Comparison of ENCODE assay signal across 8 cellular contexts in the genomic region with DNA sequence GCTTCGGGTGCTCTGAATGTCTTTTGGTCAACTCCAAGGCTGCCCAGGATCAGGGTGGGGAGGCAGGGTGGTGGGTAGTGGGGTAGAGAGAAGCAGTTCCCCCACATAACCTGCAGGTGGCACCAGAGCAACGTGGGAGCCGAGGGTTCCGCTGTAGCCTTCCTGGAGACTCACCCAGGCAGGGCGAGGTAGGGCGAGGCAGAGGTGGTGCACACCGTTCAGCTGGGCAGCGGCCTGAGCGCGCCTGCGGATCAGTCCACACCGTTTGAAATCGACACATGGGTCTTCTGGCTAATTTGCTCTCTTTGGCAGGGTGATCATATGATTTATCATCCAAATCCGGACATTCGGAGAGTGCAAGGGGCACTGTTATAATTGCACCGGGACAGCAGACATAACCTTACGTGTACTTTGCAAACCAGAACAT. TPM values are rescaled to one million over a fixed set of nuclear protein-coding genes. Genes with fewer than 3 reads are reported as not detected.
A peak's percentile ranks its signal among the peaks of the same experiment; 100 is the strongest.
DNase-seq lines count a peak whose midpoint lies in the region; ATAC-seq, FAIRE-seq and TF ChIP-seq lines count a peak whose summit lies in the region.

No MANE protein-coding gene starts in this region.

- H3K4me1 Mint-ChIP-seq in glutamatergic neuron (ENCODE audit: low read depth, unreplicated experiment), result peaks cover 2% of the 10 kb centered on the region

- DNase-seq in D721Med (ENCODE audit: insufficient read length, low spot score) (peak; percentile 84), KBM-7 (peak; percentile 80), SK-N-SH (peak; percentile 89), glutamatergic neuron (peak; percentile 81), trophoblast cell (peak; percentile 52 to 81), transverse colon (peak; percentile 79)
- peak; percentile 76 for DNase-seq in activated naive CD4-positive, alpha-beta T cell treated with Interleukin-2 at 50 U/mL for 16 hours

- peak overlapping the region; percentile 12 to 16; a peak in 2 of 4 replicates for H3K4me3 ChIP-seq in SK-N-SH (ENCODE audit: low read depth in 2 of 2, low read length in 1 of 2)
- no peak overlapping the region for H3K4me3 ChIP-seq in trophoblast cell (ENCODE audit: low read depth, low read length)
- H3K4me3 ChIP-seq in transverse colon, result peak overlapping the region in 1 of 4 donors; percentile 21

- in situ Hi-C loops in KBM-7 (cut with MboI; ENCODE audit: low pct_unique_long_range_greater_than_20kb, low sequenced_read_pairs) (loop anchor here (25.0 kb wide), 1 partner anchor 195 kb away; no protein-coding TSS in a partner anchor), transverse colon (cut with MboI; ENCODE audit: low pct_ligation_motif_present in 1 of 4, low pct_unique_long_range_greater_than_20kb in 1 of 4, low sequenced_read_pairs in 3 of 4) (loop anchor here (5.0 to 10.0 kb wide), 3 partner anchors 195 to 202 kb away; no protein-coding TSS in a partner anchor)

- peak; percentile 80 for ATAC-seq in GM21526 (IDR thresholded peaks at IDR 0.05; ENCODE audit: low FRiP score, unreplicated experiment)

- H2BK120ac ChIP-seq in trophoblast cell (ENCODE audit: insufficient read depth, low read length, poor library complexity), result no peak overlapping the region

- H3K9me2 ChIP-seq in SK-N-SH, result no peaks in the 10 kb centered on the region

- H3K9ac ChIP-seq in SK-N-SH (no peak overlapping the region), trophoblast cell (ENCODE audit: low read length) (no peak overlapping the region)

- H3K79me2 ChIP-seq in SK-N-SH (ENCODE audit: insufficient read depth) (no peaks in the 10 kb centered on the region), trophoblast cell (ENCODE audit: control insufficient read depth, insufficient read depth, low read length, poor library complexity) (no peaks in the 10 kb centered on the region)

- no peak overlapping the region for H2AK5ac ChIP-seq in trophoblast cell (ENCODE audit: low read length)

- H3K4me2 ChIP-seq in SK-N-SH (0 out of 2 replicates have a peak overlapping the region, but pooled peaks have one; percentile 23), trophoblast cell (ENCODE audit: low read length) (no peak overlapping the region)

- no peaks in the 10 kb centered on the region for H3K79me1 ChIP-seq in trophoblast cell (ENCODE audit: low read length)

- H3K14ac ChIP-seq in trophoblast cell (ENCODE audit: low read length), result no peak overlapping the region

- H2AFZ ChIP-seq in SK-N-SH (ENCODE audit: low read depth) (no peak overlapping the region), trophoblast cell (ENCODE audit: insufficient read depth, low read length, poor library complexity) (no peak overlapping the region)

- H3F3A ChIP-seq in SK-N-SH (replicated peaks; ENCODE audit: insufficient read depth), result no peaks in the 10 kb centered on the region

- H3K27me3 ChIP-seq in SK-N-SH (ENCODE audit: insufficient read depth), result peaks cover 7% of the 10 kb centered on the region; the same call in 1 of the 2 replicates
- no peaks in the 10 kb centered on the region for H3K27me3 ChIP-seq in trophoblast cell (ENCODE audit: insufficient read depth, low read length)
- no peaks in the 10 kb centered on the region for H3K27me3 ChIP-seq in transverse colon

- H3K4ac ChIP-seq in trophoblast cell (ENCODE audit: low read depth, low read length), result no peak overlapping the region

- H3K18ac ChIP-seq in trophoblast cell (ENCODE audit: low read length), result no peak overlapping the region

- H4K20me1 ChIP-seq in SK-N-SH (ENCODE audit: insufficient read depth), result no peaks in the 10 kb centered on the region

- 40% methylated on average over 8 of the region's 17 CpGs for WGBS in SK-N-SH (ENCODE audit: low lambda C conversion rate)
- WGBS in trophoblast cell (ENCODE audit: extremely low coverage, insufficient coverage, insufficient read length), result no CpG with 5 or more reads among the region's 17 CpGs
- WGBS in transverse colon (ENCODE audit: low coverage in 1 of 2), 2 donors, result 8 to 30% methylated on average over 3 to 16 of the region's 17 CpGs

- no peak overlapping the region for H2BK5ac ChIP-seq in trophoblast cell (ENCODE audit: low read depth, low read length, poor library complexity)

- H3K9me3 ChIP-seq in SK-N-SH, result no peaks in the 10 kb centered on the region
- no peaks in the 10 kb centered on the region for H3K9me3 ChIP-seq in trophoblast cell (ENCODE audit: insufficient read depth, low read depth, low read length)
- H3K9me3 ChIP-seq in transverse colon, result no peaks in the 10 kb centered on the region

- H3K27ac ChIP-seq in SK-N-SH (ENCODE audit: low read depth in 2 of 2, low read length in 1 of 2) (no peak overlapping the region), trophoblast cell (ENCODE audit: low read depth, low read length) (no peak overlapping the region), transverse colon (no peak overlapping the region)

- H3K36me3 ChIP-seq in SK-N-SH (replicated peaks in 1 of 2; ENCODE audit: control insufficient read depth in 1 of 2, insufficient read depth in 2 of 2, low read length in 1 of 2) (no peaks in the 10 kb centered on the region), trophoblast cell (ENCODE audit: control insufficient read depth in 1 of 2, insufficient read depth in 2 of 2, low read length in 2 of 2) (no peaks in the 10 kb centered on the region), transverse colon (no peaks in the 10 kb centered on the region)

- H3K36me3 Mint-ChIP-seq in glutamatergic neuron (ENCODE audit: unreplicated experiment), result peaks cover 4% of the 10 kb centered on the region

- intact Hi-C loops in transverse colon (cut with DNase I; ENCODE audit: low total_unique reads), result loop anchor here (2.0 kb wide), 1 partner anchor 198 kb away; no protein-coding TSS in a partner anchor

- H3K27me3 Mint-ChIP-seq in glutamatergic neuron (ENCODE audit: unreplicated experiment), result no peaks in the 10 kb centered on the region

- no peak for FAIRE-seq in D721Med (lab: Jason Lieb, UNC)

- no peak overlapping the region for H4K91ac ChIP-seq in trophoblast cell (ENCODE audit: low read depth, low read length)

- no peak overlapping the region for H3K4me3 Mint-ChIP-seq in glutamatergic neuron (ENCODE audit: unreplicated experiment)

- H3K27ac Mint-ChIP-seq in glutamatergic neuron (ENCODE audit: unreplicated experiment), result no peak overlapping the region

- H3K4me1 ChIP-seq in SK-N-SH (ENCODE audit: control insufficient read depth in 1 of 2, insufficient read depth in 2 of 2, low read depth in 1 of 2, low read length in 1 of 2) (peaks cover 0 to 9% of the 10 kb centered on the region in 2 experiments; a peak in 1 of 4 replicates), trophoblast cell (ENCODE audit: control insufficient read depth in 1 of 2, insufficient read depth in 2 of 2, low read length in 2 of 2) (peaks cover 0 to 2% of the 10 kb centered on the region in 2 experiments), transverse colon (peaks cover 0 to 4% (median 0%) of the 10 kb centered on the region in 4 donors)

- no peaks in the 10 kb centered on the region for H3K9me3 Mint-ChIP-seq in glutamatergic neuron (ENCODE audit: unreplicated experiment)

- TF ChIP-seq CTCF in D721Med (IDR thresholded peaks at IDR 0.05; ENCODE audit: insufficient read depth, missing control alignments) (peak; percentile 75), SK-N-SH (IDR thresholded peaks at IDR 0.05) (peak; percentile 86), glutamatergic neuron (IDR thresholded peaks at IDR 0.05; ENCODE audit: partially characterized antibody, unreplicated experiment) (peak; percentile 80), transverse colon (IDR thresholded peaks at IDR 0.05) (peak; percentile 90 to 98 (median 94))

- TF ChIP-seq EP300 in SK-N-SH (IDR thresholded peaks at IDR 0.05; ENCODE audit: borderline replicate concordance in 1 of 2, low read depth in 1 of 2, low read length in 1 of 2) (no peak), transverse colon (IDR thresholded peaks at IDR 0.05; ENCODE audit: low read depth) (no peak)

- no peak overlapping the region for H4K8ac ChIP-seq in trophoblast cell (ENCODE audit: low read depth, low read length)

- H3K23ac ChIP-seq in trophoblast cell (ENCODE audit: low read length), result no peak overlapping the region

- peak; percentile 91 for TF ChIP-seq RAD21 in SK-N-SH (IDR thresholded peaks at IDR 0.05; ENCODE audit: low read length)

- POLR2A ChIA-PET in SK-N-SH (lab: Yijun Ruan, JAX), result interaction anchor here (0.8 kb wide), 1 partner anchor 198 kb away, joined by 3 read pairs; no protein-coding TSS in a partner anchor

- H2BK12ac ChIP-seq in trophoblast cell (ENCODE audit: low read length), result no peak overlapping the region

- CTCF ChIA-PET in SK-N-SH (lab: Yijun Ruan, JAX), result interaction anchor here (0.6 to 6.4 kb wide), 35 partner anchors 8 to 247 kb away, joined by 3 to 59 read pairs (median 4); no protein-coding TSS in a partner anchor

- no peak for TF ChIP-seq POLR2A in transverse colon (IDR thresholded peaks at IDR 0.05)

- H4K12ac ChIP-seq in trophoblast cell (ENCODE audit: low read depth, low read length), result no peak overlapping the region

TF ChIP-seq in SK-N-SH, 30 proteins besides CTCF, POLR2A, EP300 and RAD21:
- TF ChIP-seq RCOR1 (IDR thresholded peaks at IDR 0.05; ENCODE audit: low read length) (no peak), NRF1 (IDR thresholded peaks at IDR 0.05; ENCODE audit: low read depth, low read length) (no peak), SMC3 (IDR thresholded peaks at IDR 0.05; ENCODE audit: low read depth, low read length) (peak; percentile 90), JUND (IDR thresholded peaks at IDR 0.05) (no peak)

RNA-seq across cellular contexts. Expression of a gene that starts 41.4 kb away (rescaled TPM):
- 3.7 and 6.0 TPM in 2 replicates for polyA plus RNA-seq in SK-N-SH (2012; rRNA removed)
- 3.9 and 4.4 TPM in 2 replicates for polyA plus RNA-seq in SK-N-SH (2012; cell fraction: cytosol; rRNA removed)
- polyA plus RNA-seq in SK-N-SH (2012; cell fraction: nucleus; rRNA removed), result 10.2 and 18.1 TPM in 2 replicates
- 1.7 TPM for total RNA-seq in glutamatergic neuron (ENCODE audit: unreplicated experiment)
- polyA plus RNA-seq in trophoblast cell (2013), result 42.6 and 49.1 TPM in 2 replicates
- total RNA-seq in transverse colon, result 10 to 100 TPM in 2 of 4 donors, 1 to 10 TPM in 2; 2.2 to 26.7 (median 11.8) TPM

RNA-seq across cellular contexts. Expression of a gene that starts 43.5 kb away (rescaled TPM):
- polyA plus RNA-seq in SK-N-SH (2012; rRNA removed), result 4.5 and 5.2 TPM in 2 replicates
- polyA plus RNA-seq in SK-N-SH (2012; cell fraction: cytosol; rRNA removed), result 5.5 and 6.2 TPM in 2 replicates
- 4.6 and 9.0 TPM in 2 replicates for polyA plus RNA-seq in SK-N-SH (2012; cell fraction: nucleus; rRNA removed)
- total RNA-seq in glutamatergic neuron (ENCODE audit: unreplicated experiment) (26.8 TPM), transverse colon (10 to 100 TPM in 2 of 4 donors, 1 to 10 TPM in 2; 5.6 to 16.0 (median 10.1) TPM)
- 15.0 and 15.7 TPM in 2 replicates for polyA plus RNA-seq in trophoblast cell (2013)
